In genomic region chr11:128547946-128548654, GRCh38 we compare ENCODE assay signal across 10 cellular contexts. TPM values are rescaled to one million over a fixed set of nuclear protein-coding genes. Genes with fewer than 3 reads are reported as not detected.
DNase-seq lines count a peak whose midpoint lies in the region; ATAC-seq, FAIRE-seq and TF ChIP-seq lines count a peak whose summit lies in the region.
"Had no signal": no experiment of that assay in that cellular context is flagged by ENCODE, and none has a peak within 500 bp of the region (broad histone marks: within the 10 kb centered on the region; RNA-seq: fewer than 3 reads in every experiment).

No MANE protein-coding gene starts in this region.

- intact Hi-C loops in HepG2 (cut with micrococcal nuclease; ENCODE audit: unreplicated experiment) = no loop called here
- intact Hi-C loops in testis (cut with DNase I; ENCODE audit: low total_unique reads) = no loop called here

- H3K27ac ChIP-seq in HepG2 (ENCODE audit: extremely low read length, insufficient read depth, low read length) (no peak overlapping the region), testis (peak overlapping the region; percentile 65 to 67)

- TF ChIP-seq POLR2A in HepG2 (IDR thresholded peaks at IDR 0.05; ENCODE audit: insufficient read depth in 1 of 2, low read depth in 2 of 2, low read length in 2 of 2) (no peak), testis (IDR thresholded peaks at IDR 0.05) (no peak)

- H3K4me1 Mint-ChIP-seq in T-helper 1 cell treated with Interleukin-12 subunit alpha and Interleukin-12 subunit beta and Interleukin-4 antibody, amounts not matched to agents 30 μg/mL and 1 μg/mL, for 36 hours (ENCODE audit: low read depth) = peaks cover 66% of the 10 kb centered on the region
- H3K4me1 Mint-ChIP-seq in activated naive CD8-positive, alpha-beta T cell treated with anti-CD3 and anti-CD28 coated beads, Interleukin-2, amount 50 U/mL, for 24 hours = peaks cover 96% of the 10 kb centered on the region

- H3K36me3 ChIP-seq in HepG2 (replicated peaks in 1 of 2; ENCODE audit: control insufficient read depth in 1 of 2, insufficient read depth in 2 of 2, low read length in 2 of 2) = no peaks in the 10 kb centered on the region
- H3K36me3 ChIP-seq in testis (ENCODE audit: low read depth, missing control alignments) = no peaks in the 10 kb centered on the region

- H3K9me3 ChIP-seq in HepG2 (ENCODE audit: low read length) (no peaks in the 10 kb centered on the region), testis (no peaks in the 10 kb centered on the region)

- no peaks in the 10 kb centered on the region for H3K79me2 ChIP-seq in HepG2 (ENCODE audit: insufficient read depth, low read length)

- no peak for FAIRE-seq in HepG2 (lab: Jason Lieb, UNC)
- FAIRE-seq: A204.1 had no signal

- in situ Hi-C loops in HepG2 (cut with HindIII; ENCODE audit: extremely low pct_ligation_motif_present, low pct_unique_long_range_greater_than_20kb) = no loop called here

- H3K4me1 ChIP-seq in HepG2 (ENCODE audit: insufficient read depth, low read length) (no peaks in the 10 kb centered on the region), testis (peaks cover 4% of the 10 kb centered on the region)

- 19% methylated on average over 11 of the region's 11 CpGs for WGBS in HepG2 (ENCODE audit: low lambda C conversion rate)
- WGBS in testis, 2 donors = 36 to 45% methylated on average over 11 of the region's 11 CpGs

- no peak overlapping the region for H3K9ac ChIP-seq in HepG2 (ENCODE audit: insufficient read depth, low read depth, low read length)

- peaks cover 3% of the 10 kb centered on the region for H3K27me3 Mint-ChIP-seq in T-helper 1 cell treated with Interleukin-12 subunit alpha and Interleukin-12 subunit beta and Interleukin-4 antibody, amounts not matched to agents 30 μg/mL and 1 μg/mL, for 36 hours (ENCODE audit: low read depth)
- H3K27me3 Mint-ChIP-seq in activated naive CD8-positive, alpha-beta T cell treated with anti-CD3 and anti-CD28 coated beads, Interleukin-2, amount 50 U/mL, for 24 hours = no peaks in the 10 kb centered on the region

- BruUV-seq in HepG2 (replicated peaks; lab: Mats Ljungman, UMichigan) = no TSS peak

- H3K4me3 ChIP-seq in HepG2 (replicated peaks in 1 of 3; ENCODE audit: insufficient read depth in 1 of 3, low read depth in 2 of 3, low read length in 3 of 3) = no peak overlapping the region
- peak overlapping the region; percentile 40 to 49 for H3K4me3 ChIP-seq in testis

- H3K9me3 Mint-ChIP-seq in T-helper 1 cell treated with Interleukin-12 subunit alpha and Interleukin-12 subunit beta and Interleukin-4 antibody, amounts not matched to agents 30 μg/mL and 1 μg/mL, for 36 hours = no peaks in the 10 kb centered on the region
- H3K9me3 Mint-ChIP-seq in activated naive CD8-positive, alpha-beta T cell treated with anti-CD3 and anti-CD28 coated beads, Interleukin-2, amount 50 U/mL, for 24 hours = no peaks in the 10 kb centered on the region

- POLR2A ChIA-PET in HepG2 (lab: Yijun Ruan, JAX) = no interaction called here

- peaks cover 2 to 13% of the 10 kb centered on the region in 2 experiments; a peak in 2 of 5 replicates for H3K27me3 ChIP-seq in HepG2 (ENCODE audit: control insufficient read depth in 1 of 2, insufficient read depth in 2 of 2, low read length in 2 of 2)
- H3K27me3 ChIP-seq in testis = no peaks in the 10 kb centered on the region

- TF ChIP-seq RAD21 in HepG2 (CRISPR knock-in tag; IDR thresholded peaks at IDR 0.05) = no peak

- peaks cover 6% of the 10 kb centered on the region for H3K36me3 Mint-ChIP-seq in T-helper 1 cell treated with Interleukin-12 subunit alpha and Interleukin-12 subunit beta and Interleukin-4 antibody, amounts not matched to agents 30 μg/mL and 1 μg/mL, for 36 hours (ENCODE audit: low read depth)
- H3K36me3 Mint-ChIP-seq in activated naive CD8-positive, alpha-beta T cell treated with anti-CD3 and anti-CD28 coated beads, Interleukin-2, amount 50 U/mL, for 24 hours (ENCODE audit: low read depth) = no peaks in the 10 kb centered on the region

- CTCF ChIA-PET in HepG2 (lab: Yijun Ruan, JAX; ENCODE audit: low intra/inter-chr PET ratio, low total read pairs) = no interaction called here

- no peak overlapping the region for H2AFZ ChIP-seq in HepG2 (ENCODE audit: low read length)

- DNase-seq in T-helper 1 cell (no peak), HepG2 (ENCODE audit: low spot score) (no peak), testis (no peak), HUDEP-2 (lab: John Stamatoyannopoulos, UW; ENCODE audit: unreplicated experiment in 76 of 76) (no peak), NCI-H2227 treated with DMSO at 0.1 percent for 48 hours (lab: John Stamatoyannopoulos, UW) (no peak)
- DNase-seq in activated naive CD8-positive, alpha-beta T cell treated with anti-CD3 and anti-CD28 coated beads, Interleukin-2, amount 50 U/mL, for 24 hours = no peak

- no peaks in the 10 kb centered on the region for H4K20me1 ChIP-seq in HepG2 (ENCODE audit: insufficient read depth, low read length)

- peak; percentile 5 for ATAC-seq in activated naive CD8-positive, alpha-beta T cell treated with anti-CD3 and anti-CD28 coated beads, Interleukin-2, amount 50 U/mL, for 24 hours
- no peak for ATAC-seq in HepG2
- ATAC-seq in HG02588 (IDR thresholded peaks at IDR 0.05; ENCODE audit: unreplicated experiment) = no peak
- ATAC-seq: activated CD4-positive, CD25-positive, alpha-beta regulatory T cell treated with anti-CD3 and anti-CD28 coated beads, Interleukin-2, amount 50 U/mL, for 24 hours had no signal

- peak overlapping the region; percentile 3; the same call in 1 of the 2 replicates for H3K4me2 ChIP-seq in HepG2 (ENCODE audit: low read depth, low read length)

- H3K4me3 Mint-ChIP-seq in T-helper 1 cell treated with Interleukin-12 subunit alpha and Interleukin-12 subunit beta and Interleukin-4 antibody, amounts not matched to agents 30 μg/mL and 1 μg/mL, for 36 hours = peak overlapping the region; percentile 80
- H3K4me3 Mint-ChIP-seq in activated naive CD8-positive, alpha-beta T cell treated with anti-CD3 and anti-CD28 coated beads, Interleukin-2, amount 50 U/mL, for 24 hours = peak overlapping the region; percentile 76

- peak overlapping the region; percentile 80 for H3K27ac Mint-ChIP-seq in T-helper 1 cell treated with Interleukin-12 subunit alpha and Interleukin-12 subunit beta and Interleukin-4 antibody, amounts not matched to agents 30 μg/mL and 1 μg/mL, for 36 hours
- H3K27ac Mint-ChIP-seq in activated naive CD8-positive, alpha-beta T cell treated with anti-CD3 and anti-CD28 coated beads, Interleukin-2, amount 50 U/mL, for 24 hours = peak overlapping the region; percentile 93

- TF ChIP-seq CTCF in HepG2 (CRISPR knock-in tag; IDR thresholded peaks at IDR 0.05) (no peak), testis (IDR thresholded peaks at IDR 0.05) (no peak)

- TF ChIP-seq EP300 in HepG2 (IDR thresholded peaks at IDR 0.05; ENCODE audit: low read depth in 2 of 2, low read length in 2 of 2) = no peak
- no peak for TF ChIP-seq EP300 in HepG2 (CRISPR knock-in tag; IDR thresholded peaks at IDR 0.05; ENCODE audit: borderline replicate concordance)

TF ChIP-seq in HepG2, 621 proteins besides CTCF, POLR2A, EP300 and RAD21:
- no peak for TF ChIP-seq HDAC1 (CRISPR knock-in tag; IDR thresholded peaks at IDR 0.05)
- no peak for TF ChIP-seq HMG20B (CRISPR knock-in tag; conservative IDR thresholded peaks at IDR 0.05)
- no peak for TF ChIP-seq RCOR2 (CRISPR knock-in tag; IDR thresholded peaks at IDR 0.05)
- TF ChIP-seq SRSF9 (IDR thresholded peaks at IDR 0.05; ENCODE audit: borderline replicate concordance, insufficient read depth, low read depth, low read length, poor library complexity, severe bottlenecking) = peak; percentile 37
- TF ChIP-seq TCF12 (IDR thresholded peaks at IDR 0.05) = no peak
- no peak for TF ChIP-seq TCF12 (CRISPR knock-in tag; IDR thresholded peaks at IDR 0.05)

RNA-seq across cellular contexts. Expression of gene ETS1, which starts 39.3 kb away (rescaled TPM):
- 0.18 and 0.20 TPM in 2 replicates for total RNA-seq in HepG2 (2016; rRNA removed; fragmentation: Illumina TruSeq; extraction: Trizol)
- 0.09 and 0.10 TPM in 2 replicates for total RNA-seq in HepG2 (2016; cell fraction: cytosol; rRNA removed; fragmentation: Illumina TruSeq; extraction: Trizol; ENCODE audit: low read depth)
- total RNA-seq in HepG2 (2016; cell fraction: insoluble cytoplasmic fraction; rRNA removed; fragmentation: Illumina TruSeq; extraction: Trizol) = 0.25 and 0.26 TPM in 2 replicates
- total RNA-seq in HepG2 (2016; cell fraction: membrane; rRNA removed; fragmentation: Illumina TruSeq; extraction: Trizol) = 0.09 and 0.14 TPM in 2 replicates
- total RNA-seq in HepG2 (2016; cell fraction: nucleus; rRNA removed; fragmentation: Illumina TruSeq; extraction: Trizol) = 0.12 and 0.13 TPM in 2 replicates
- 0.12 and 0.34 TPM in 2 replicates for polyA plus RNA-seq in HepG2 (2011; rRNA removed)
- 0.21 TPM in 2 replicates for polyA plus RNA-seq in HepG2 (2011; cell fraction: cytosol; rRNA removed)
- 0.14 and 0.26 TPM in 2 replicates for polyA plus RNA-seq in HepG2 (2011; cell fraction: nucleus; rRNA removed)
- 0.25 and 0.81 TPM in 2 replicates for polyA plus RNA-seq in HepG2 (2012)
- polyA plus RNA-seq in HepG2 (2016; cell fraction: cytosol; fragmentation: Illumina TruSeq; extraction: Trizol; ENCODE audit: low read depth) = not detected in 2 replicates
- 0.21 and 0.23 TPM in 2 replicates for polyA plus RNA-seq in HepG2 (2016; cell fraction: insoluble cytoplasmic fraction; fragmentation: Illumina TruSeq; extraction: Trizol; ENCODE audit: low read depth)
- 0.03 and 0.06 TPM in 2 replicates for polyA plus RNA-seq in HepG2 (2016; cell fraction: membrane; fragmentation: Illumina TruSeq; extraction: Trizol; ENCODE audit: low read depth)
- 0.17 and 0.18 TPM in 2 replicates for polyA plus RNA-seq in HepG2 (2016; cell fraction: nucleus; fragmentation: Illumina TruSeq; extraction: Trizol; ENCODE audit: insufficient read depth, low read depth)
- polyA minus RNA-seq in HepG2 (2011; rRNA and poly(A)+ RNA removed; ENCODE audit: low replicate concordance) = 0.08 and 8.3 TPM in 2 replicates
- 0.44 and 0.49 TPM in 2 replicates for polyA minus RNA-seq in HepG2 (2011; cell fraction: cytosol; rRNA and poly(A)+ RNA removed)
- 0.62 and 0.64 TPM in 2 replicates for polyA minus RNA-seq in HepG2 (2011; cell fraction: nucleus; rRNA and poly(A)+ RNA removed)
- 10 to 100 TPM; 15.1 to 15.3 TPM for total RNA-seq in testis
- polyA plus RNA-seq in testis (ENCODE audit: insufficient read depth, low read depth, low replicate concordance) = 21.1 TPM

Comparison
In these comparisons a context has a peak if more than half of its experiments do, and no peak if none do; other contexts are left out.
1. H3K4me3 ChIP-seq: peak in testis (2 of 2); none in HepG2 (0 of 3).
2. RNA of gene ETS1, which starts 39.3 kb away (total RNA-seq): 15.1 to 15.3 TPM in testis; 0.09 to 0.26 TPM in HepG2; every median in the first group is over 10 times any median in the second.